Comparison of ENCODE assay signal across 1 cellular context in genomic region chr15:63277044-63277892, GRCh38.
TF ChIP-seq lines count a peak whose summit lies in the region.

TSS of gene APH1B (plus strand) at chr15:63277605. CDS start at chr15:63277624, 19 bp downstream.

TF ChIP-seq in GM12878, 131 proteins besides CTCF, POLR2A, EP300 and RAD21 (continued from another document and continues in another):
- TF ChIP-seq NR2C1 (IDR thresholded peaks at IDR 0.05), result no peak
- 0 out of 2 replicates have a peak, but pooled peaks have one; percentile 9 for TF ChIP-seq RELB (IDR thresholded peaks at IDR 0.05; ENCODE audit: low read depth)
- no peak for TF ChIP-seq SIX5 (IDR thresholded peaks at IDR 0.05; ENCODE audit: low read depth, low read length, severe bottlenecking)
- no peak for TF ChIP-seq SPI1 (IDR thresholded peaks at IDR 0.05; ENCODE audit: borderline replicate concordance, insufficient read depth, low read depth, low read length)
- TF ChIP-seq BCL11A (IDR thresholded peaks at IDR 0.05; ENCODE audit: low read depth, low read length), result no peak
- TF ChIP-seq GABPA (IDR thresholded peaks at IDR 0.05; ENCODE audit: low read depth), result no peak
- TF ChIP-seq ZNF384 (IDR thresholded peaks at IDR 0.05; ENCODE audit: borderline replicate concordance, low read depth, low read length), result no peak
- no peak for TF ChIP-seq CREB1 (IDR thresholded peaks at IDR 0.05; ENCODE audit: low read depth)
- no peak for TF ChIP-seq WRNIP1 (IDR thresholded peaks at IDR 0.05; ENCODE audit: borderline replicate concordance, low read depth, low read length)
- no peak for TF ChIP-seq USF1 (IDR thresholded peaks at IDR 0.05; ENCODE audit: borderline replicate concordance, extremely low read length, insufficient read depth, low read depth, low read length)
- no peak for TF ChIP-seq PKNOX1 (IDR thresholded peaks at IDR 0.05)
- TF ChIP-seq ZNF274 (IDR thresholded peaks at IDR 0.05; ENCODE audit: insufficient read depth, insufficient read length), result no peak
- TF ChIP-seq SRF (IDR thresholded peaks at IDR 0.05; ENCODE audit: low read depth in 2 of 2, low read length in 2 of 2), result no peak
- no peak; the same call in none of the 2 replicates for TF ChIP-seq GATAD2B (conservative IDR thresholded peaks at IDR 0.05; ENCODE audit: low read depth)
- no peak for TF ChIP-seq NR2C2 (IDR thresholded peaks at IDR 0.05; ENCODE audit: borderline replicate concordance, control insufficient read depth, insufficient read length, low read depth)
- TF ChIP-seq ATF3 (IDR thresholded peaks at IDR 0.05; ENCODE audit: borderline replicate concordance, extremely low read depth, low read depth, low read length), result no peak
- no peak for TF ChIP-seq FOXM1 (IDR thresholded peaks at IDR 0.05; ENCODE audit: low read depth, low read length)
- TF ChIP-seq MTA2 (IDR thresholded peaks at IDR 0.05; ENCODE audit: low read depth), result no peak
- TF ChIP-seq PML (IDR thresholded peaks at IDR 0.05; ENCODE audit: low read length), result no peak; the same call in 1 of the 2 replicates
- no peak for TF ChIP-seq ZSCAN29 (IDR thresholded peaks at IDR 0.05)
- TF ChIP-seq ZBED1 (IDR thresholded peaks at IDR 0.05; ENCODE audit: borderline replicate concordance), result no peak
- no peak for TF ChIP-seq MYB (IDR thresholded peaks at IDR 0.05; ENCODE audit: borderline replicate concordance, low read depth, low read length)
- TF ChIP-seq CBX3 (IDR thresholded peaks at IDR 0.05; ENCODE audit: borderline replicate concordance, low read depth), result no peak
- no peak for TF ChIP-seq SMAD5 (IDR thresholded peaks at IDR 0.05; ENCODE audit: low read depth)
- no peak for TF ChIP-seq YBX1 (IDR thresholded peaks at IDR 0.05)
- no peak for TF ChIP-seq NFYA (IDR thresholded peaks at IDR 0.05; ENCODE audit: borderline replicate concordance, low read depth, low read length)
- peak; percentile 82 for TF ChIP-seq YY1 (IDR thresholded peaks at IDR 0.05; ENCODE audit: low read depth, low read length)
- TF ChIP-seq CUX1 (IDR thresholded peaks at IDR 0.05; ENCODE audit: insufficient replicate concordance, low read depth, low read length), result no peak
- no peak for TF ChIP-seq CHD1 (IDR thresholded peaks at IDR 0.05; ENCODE audit: low read depth, low read length)
- TF ChIP-seq KAT2A (conservative IDR thresholded peaks at IDR 0.05; ENCODE audit: control insufficient read depth, low read depth, low read length), result no peak
- TF ChIP-seq CEBPB (IDR thresholded peaks at IDR 0.05; ENCODE audit: borderline replicate concordance in 1 of 2, low read depth in 2 of 2, low read length in 2 of 2), result no peak
- no peak for TF ChIP-seq STAT3 (IDR thresholded peaks at IDR 0.05; ENCODE audit: low read depth, low read length)
- no peak for TF ChIP-seq ESRRA (IDR thresholded peaks at IDR 0.05; ENCODE audit: low read length)
- no peak for TF ChIP-seq HDAC6 (IDR thresholded peaks at IDR 0.05; ENCODE audit: unreplicated experiment)
- TF ChIP-seq CHD4 (IDR thresholded peaks at IDR 0.05), result no peak
- TF ChIP-seq TCF7 (IDR thresholded peaks at IDR 0.05; ENCODE audit: borderline replicate concordance), result no peak
- TF ChIP-seq NKRF (conservative IDR thresholded peaks at IDR 0.05), result 0 out of 2 replicates have a peak, but pooled peaks have one; percentile 32
- TF ChIP-seq CREM (IDR thresholded peaks at IDR 0.05; ENCODE audit: low read depth), result no peak
- peak; percentile 84 for TF ChIP-seq BACH1 (IDR thresholded peaks at IDR 0.05; ENCODE audit: borderline replicate concordance)
- no peak for TF ChIP-seq ZBTB40 (IDR thresholded peaks at IDR 0.05; ENCODE audit: borderline replicate concordance)
- TF ChIP-seq ZNF592 (IDR thresholded peaks at IDR 0.05), result no peak
- no peak for TF ChIP-seq BRCA1 (IDR thresholded peaks at IDR 0.05; ENCODE audit: low read depth, low read length)
- no peak for TF ChIP-seq USF2 (IDR thresholded peaks at IDR 0.05; ENCODE audit: borderline replicate concordance, low read depth, low read length)
